18 cellular contexts compared by ENCODE assay signal in genomic region chr21:15023782-15024181, GRCh38. TPM values are rescaled to one million over a fixed set of nuclear protein-coding genes. Genes with fewer than 3 reads are reported as not detected.
DNase-seq lines count a peak whose midpoint lies in the region; ATAC-seq, FAIRE-seq and TF ChIP-seq lines count a peak whose summit lies in the region.
"Had no signal": no experiment of that assay in that cellular context is flagged by ENCODE, and none has a peak within 500 bp of the region (broad histone marks: within the 10 kb centered on the region; RNA-seq: fewer than 3 reads in every experiment).

No MANE protein-coding gene starts in this region.

- H2AFZ ChIP-seq in GM23338: no peak overlapping the region
- no peak overlapping the region for H2AFZ ChIP-seq in mesenchymal stem cell (ENCODE audit: low read depth, low read length)

- H3K36me3 ChIP-seq in GM23338 (ENCODE audit: insufficient read depth): no peaks in the 10 kb centered on the region
- H3K36me3 ChIP-seq in mesenchymal stem cell (ENCODE audit: control insufficient read depth in 1 of 2, insufficient read depth in 2 of 2, low read depth in 1 of 2, low read length in 2 of 2): peaks cover 0 to 34% of the 10 kb centered on the region in 2 experiments

- H3K23ac ChIP-seq in mesenchymal stem cell (ENCODE audit: low read length in 2 of 2): no peak overlapping the region

- H3K4me3 Mint-ChIP-seq in GM23338: no peak overlapping the region
- no peak overlapping the region for H3K4me3 Mint-ChIP-seq in type B pancreatic cell
- H3K4me3 Mint-ChIP-seq: H9 had no signal

- H4K20me1 ChIP-seq in GM23338 (replicated peaks; ENCODE audit: insufficient read depth): no peaks in the 10 kb centered on the region

- H3K27ac Mint-ChIP-seq in GM23338 (peak overlapping the region; percentile 60; the same call in 1 of the 2 replicates), type B pancreatic cell (no peak overlapping the region)
- H3K27ac Mint-ChIP-seq: H9, IgD-negative memory B cell had no signal

- H3K4me1 ChIP-seq in A549: peaks cover 33% of the 10 kb centered on the region
- H3K4me1 ChIP-seq in GM23338 (ENCODE audit: insufficient read depth): no peaks in the 10 kb centered on the region
- H3K4me1 ChIP-seq in mesenchymal stem cell (ENCODE audit: control insufficient read depth, insufficient read depth, low read depth, low read length): no peaks in the 10 kb centered on the region

- DNase-seq in A549 (ENCODE audit: low read depth in 1 of 2, low spot score in 1 of 2) (no peak), GM23338 (ENCODE audit: low spot score) (no peak), mesenchymal stem cell (peak; percentile 33), type B pancreatic cell (ENCODE audit: extremely low spot score, unreplicated experiment) (no peak), cortex of kidney (lab: John Stamatoyannopoulos, UW) (no peak), DMS53 (lab: John Stamatoyannopoulos, UW) (no peak)
- DNase-seq: C1 segment of cervical spinal cord, H9, NCI-H1417 treated with DMSO at 0.1 percent for 48 hours, NCI-H1930, NCI-H2171, NCI-H446 treated with DMSO at 0.1 percent for 48 hours had no signal

- H3K36me3 Mint-ChIP-seq in GM23338 (ENCODE audit: low read depth): peaks cover 6% of the 10 kb centered on the region; the same call in 2 of the 3 replicates
- H3K36me3 Mint-ChIP-seq in type B pancreatic cell: peaks cover 43% of the 10 kb centered on the region

- H3K79me2 ChIP-seq in GM23338 (replicated peaks; ENCODE audit: insufficient read depth): 0 out of 2 replicates have a peak, but pooled peaks cover 17% of the 10 kb centered on the region

- H3K79me1 ChIP-seq in mesenchymal stem cell (replicated peaks; ENCODE audit: low read length, poor library complexity, severe bottlenecking): peaks cover 10% of the 10 kb centered on the region

- FAIRE-seq in A549 (lab: Jason Lieb, UNC): no peak

- CTCF ChIA-PET in A549 (lab: Yijun Ruan, JAX): no interaction called here

- no peak for TF ChIP-seq POLR2A in A549 (IDR thresholded peaks at IDR 0.05; ENCODE audit: low read length)

- POLR2A ChIA-PET in A549 (lab: Yijun Ruan, JAX): no interaction called here

- TF ChIP-seq CTCF in A549 (IDR thresholded peaks at IDR 0.05) (no peak), GM23338 (conservative IDR thresholded peaks at IDR 0.05; ENCODE audit: low read depth in 2 of 2) (no peak), WI38 (IDR thresholded peaks at IDR 0.05; ENCODE audit: low read depth, low read length) (no peak), type B pancreatic cell (conservative IDR thresholded peaks at IDR 0.05) (no peak)

- no peaks in the 10 kb centered on the region for H3K27me3 Mint-ChIP-seq in GM23338 (ENCODE audit: insufficient read depth, low read depth, poor library complexity)
- no peaks in the 10 kb centered on the region for H3K27me3 Mint-ChIP-seq in type B pancreatic cell
- H3K27me3 Mint-ChIP-seq: IgD-negative memory B cell had no signal

- TF ChIP-seq EP300 in A549 (IDR thresholded peaks at IDR 0.05): no peak

- no peak overlapping the region for H2BK5ac ChIP-seq in mesenchymal stem cell (ENCODE audit: low read depth, low read length, poor library complexity, severe bottlenecking)

- no peak overlapping the region for H2BK120ac ChIP-seq in mesenchymal stem cell (ENCODE audit: low read depth, low read length)

- peaks cover under 1% of the 10 kb centered on the region; the same call in 2 of the 3 replicates for H3K4me1 Mint-ChIP-seq in GM23338
- peaks cover 16% of the 10 kb centered on the region for H3K4me1 Mint-ChIP-seq in type B pancreatic cell (ENCODE audit: unreplicated experiment)

- H3K9ac ChIP-seq in mesenchymal stem cell (ENCODE audit: low read length): no peak overlapping the region

- WGBS in A549 (ENCODE audit: missing lambda C conversion rate): 54% methylated on average over 5 of the region's 5 CpGs
- WGBS in mesenchymal stem cell: no CpG with 5 or more reads among the region's 5 CpGs

- H3K9me3 ChIP-seq in A549 (no peaks in the 10 kb centered on the region), mesenchymal stem cell (ENCODE audit: control insufficient read depth, low read length) (no peaks in the 10 kb centered on the region)

- H3K18ac ChIP-seq in mesenchymal stem cell (ENCODE audit: low read depth in 1 of 2, low read length in 2 of 2): no peak overlapping the region

- H2BK15ac ChIP-seq in mesenchymal stem cell (ENCODE audit: low read depth, poor library complexity, severe bottlenecking): no peak overlapping the region

- peak overlapping the region; percentile 38; the same call in 2 of the 3 replicates for H3K4me2 ChIP-seq in A549
- no peak overlapping the region for H3K4me2 ChIP-seq in GM23338
- no peak overlapping the region for H3K4me2 ChIP-seq in mesenchymal stem cell (ENCODE audit: low read length, poor library complexity, severe bottlenecking)

- H4K8ac ChIP-seq in mesenchymal stem cell (ENCODE audit: low read length): no peak overlapping the region

- H3K27me3 ChIP-seq in GM23338 (ENCODE audit: insufficient read depth): no peaks in the 10 kb centered on the region
- H3K27me3 ChIP-seq in mesenchymal stem cell (ENCODE audit: control insufficient read depth in 1 of 2, insufficient read depth in 1 of 2, low read length in 2 of 2): no peaks in the 10 kb centered on the region

- no peak for ATAC-seq in A549
- ATAC-seq in GM23338: no peak
- no peak for ATAC-seq in HG02642 (IDR thresholded peaks at IDR 0.05; ENCODE audit: poor library complexity, unreplicated experiment)
- ATAC-seq: Panc1 had no signal

- H3K4me3 ChIP-seq in A549 (no peak overlapping the region), GM23338 (no peak overlapping the region), WI38 (ENCODE audit: low read depth, low read length) (0 out of 2 replicates have a peak overlapping the region, but pooled peaks have one; percentile 20), mesenchymal stem cell (ENCODE audit: insufficient read depth in 1 of 2, low read depth in 1 of 2, low read length in 2 of 2) (no peak overlapping the region)
- H3K4me3 ChIP-seq: SK-N-MC had no signal

- H3K14ac ChIP-seq in mesenchymal stem cell (ENCODE audit: low read length in 2 of 2): no peak overlapping the region

- TF ChIP-seq RAD21 in A549 (conservative IDR thresholded peaks at IDR 0.05 in 1 of 2, IDR thresholded peaks at IDR 0.05 in 1 of 2): no peak

- H2AK5ac ChIP-seq in mesenchymal stem cell (ENCODE audit: low read length, severe bottlenecking): no peak overlapping the region

- no peak overlapping the region for H2BK12ac ChIP-seq in mesenchymal stem cell (ENCODE audit: low read length in 2 of 2)

- H3K4ac ChIP-seq in mesenchymal stem cell (ENCODE audit: low read depth in 1 of 2, low read length in 2 of 2): no peak overlapping the region

- no peak overlapping the region for H4K91ac ChIP-seq in mesenchymal stem cell (ENCODE audit: low read length)

- H3K9me2 ChIP-seq in GM23338 (ENCODE audit: insufficient read depth): no peaks in the 10 kb centered on the region

- H3F3A ChIP-seq in GM23338 (replicated peaks; ENCODE audit: low read depth): no peaks in the 10 kb centered on the region

- H3K27ac ChIP-seq in A549 (no peak overlapping the region), GM23338 (ENCODE audit: low read depth) (no peak overlapping the region), mesenchymal stem cell (ENCODE audit: low read length, poor library complexity, severe bottlenecking) (no peak overlapping the region)
- H3K27ac ChIP-seq: 22Rv1, SK-N-MC had no signal

- H3K9me3 Mint-ChIP-seq in GM23338 (peaks cover 3% of the 10 kb centered on the region; the same call in 1 of the 3 replicates), type B pancreatic cell (no peaks in the 10 kb centered on the region)
- H3K9me3 Mint-ChIP-seq: H9, IgD-negative memory B cell had no signal

TF ChIP-seq in A549, 52 proteins besides CTCF, POLR2A, EP300 and RAD21 (continues in another document):
- TF ChIP-seq RARB (CRISPR knock-in tag; IDR thresholded peaks at IDR 0.05) (no peak), HDAC2 (IDR thresholded peaks at IDR 0.05) (no peak), TP53 (CRISPR knock-in tag; IDR thresholded peaks at IDR 0.05) (no peak), MYC (IDR thresholded peaks at IDR 0.05; ENCODE audit: borderline replicate concordance, low read length) (no peak), SMC3 (IDR thresholded peaks at IDR 0.05) (no peak), ELK1 (IDR thresholded peaks at IDR 0.05; ENCODE audit: low read depth, low read length) (no peak)

TF ChIP-seq in GM23338, 12 proteins besides CTCF, POLR2A, EP300 and RAD21 (continues in another document):
- TF ChIP-seq ZNF114 (CRISPR knock-in tag; IDR thresholded peaks at IDR 0.05) (no peak), EZH2 (IDR thresholded peaks at IDR 0.05; ENCODE audit: low read depth, unreplicated experiment) (no peak), STAT1 (IDR thresholded peaks at IDR 0.05; ENCODE audit: unreplicated experiment) (no peak), ZNF331 (CRISPR knock-in tag; IDR thresholded peaks at IDR 0.05; ENCODE audit: low read depth) (no peak), ETS1 (IDR thresholded peaks at IDR 0.05) (no peak), EZH2phosphoT487 (IDR thresholded peaks at IDR 0.05; ENCODE audit: unreplicated experiment) (no peak)

RNA-seq across cellular contexts. Expression of gene NRIP1, which starts 41.0 kb away (rescaled TPM):
- polyA plus RNA-seq in A549 (2011; rRNA removed) (35.5 and 41.7 TPM in 2 replicates), A549 (2017; fragmentation: RNase III; extraction: RNeasy Plus Mini Kit Qiagen cat#74134 plus additional on column Dnase treatment) (18.9 to 22.8 TPM (median 18.9 TPM) in 3 replicates), GM23338 (2016; fragmentation: Nextera tagmentation; extraction: Ambion mirVana) (2.3 and 3.0 TPM in 2 replicates)
- polyA plus RNA-seq in A549 (2012; cell fraction: cytosol; rRNA removed): 3.5 and 4.5 TPM in 2 replicates
- polyA plus RNA-seq in A549 (2012; cell fraction: nucleus; rRNA removed): 2.9 and 4.0 TPM in 2 replicates
- polyA minus RNA-seq in A549 (2011; rRNA and poly(A)+ RNA removed): 41.8 and 47.2 TPM in 2 replicates
- 8.9 and 9.0 TPM in 2 replicates for total RNA-seq in GM23338 (2014; rRNA removed; shearing (Covaris generic))
- 8.1 TPM for polyA plus RNA-seq in mesenchymal stem cell (2013, experiment 1 of 2)
- 8.1 TPM for polyA plus RNA-seq in mesenchymal stem cell (2013, experiment 2 of 2)
- 52.5 and 88.6 TPM in 2 replicates for total RNA-seq in type B pancreatic cell (ENCODE audit: low replicate concordance)
